In the genomic region with DNA sequence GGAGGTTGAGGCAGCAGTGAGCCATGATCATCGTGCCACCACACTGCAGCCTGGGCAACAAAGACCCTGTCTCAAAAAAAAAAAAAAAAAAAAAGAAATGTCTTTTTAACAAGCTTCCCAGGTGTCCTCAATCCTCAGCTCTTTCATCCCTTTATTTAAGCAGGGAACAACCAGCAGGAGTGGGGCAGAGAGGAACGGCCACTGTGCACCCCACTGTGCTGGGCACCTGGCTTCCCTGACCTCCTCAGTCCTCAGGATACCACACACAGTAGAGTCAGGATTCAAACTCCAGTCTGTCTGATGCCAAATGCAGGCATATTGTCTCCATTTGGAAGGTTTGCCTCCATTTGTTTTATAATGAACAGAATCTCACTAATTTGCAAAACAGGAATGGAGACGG, we compare ENCODE assay signal across 23 cellular contexts. TPM values are rescaled to one million over a fixed set of nuclear protein-coding genes. Genes with fewer than 3 reads are reported as not detected.
DNase-seq lines count a peak whose midpoint lies in the region; TF ChIP-seq lines count a peak whose summit lies in the region.
"Had no signal": no experiment of that assay in that cellular context is flagged by ENCODE, and none has a peak within 500 bp of the region (broad histone marks: within the 10 kb centered on the region; RNA-seq: fewer than 3 reads in every experiment).

No MANE protein-coding gene starts in this region.

- no peak overlapping the region for H3K4ac ChIP-seq in neuronal stem cell (ENCODE audit: low read length)

- no peak overlapping the region for H3K18ac ChIP-seq in neuronal stem cell (ENCODE audit: low read length)

- H3K4me2 ChIP-seq in mammary epithelial cell (ENCODE audit: insufficient read depth, low read depth, low read length) (peak overlapping the region; percentile 59), neuronal stem cell (ENCODE audit: insufficient read depth, low read length, poor library complexity, severe bottlenecking) (no peak overlapping the region)

- H2AFZ ChIP-seq in mammary epithelial cell (ENCODE audit: low read depth, low read length) (peak overlapping the region; percentile 75), neuronal stem cell (ENCODE audit: low read length) (no peak overlapping the region)
- H2AFZ ChIP-seq: GM23248 had no signal

- no peaks in the 10 kb centered on the region for H3K79me1 ChIP-seq in neuronal stem cell (ENCODE audit: low read depth, low read length)

- H3K4me3 Mint-ChIP-seq in immature natural killer cell: peak overlapping the region in 4 of 5 donors; percentile 40 to 58 (median 50)
- H3K4me3 Mint-ChIP-seq: activated CD4-positive, alpha-beta memory T cell treated with anti-CD3 and anti-CD28 coated beads, Interleukin-2, amount 10 ng/mL, durations not matched to agents 7 days and 5 days; memory B cell had no signal

- no peak overlapping the region for H3K14ac ChIP-seq in neuronal stem cell (ENCODE audit: low read length)

- peaks cover 9% of the 10 kb centered on the region for H3K79me2 ChIP-seq in mammary epithelial cell (ENCODE audit: insufficient read depth, low read length)

- H3K27ac Mint-ChIP-seq in immature natural killer cell: peak overlapping the region in 1 of 6 donors; percentile 46
- H3K27ac Mint-ChIP-seq: activated CD4-positive, alpha-beta memory T cell treated with anti-CD3 and anti-CD28 coated beads, Interleukin-2, amount 10 ng/mL, durations not matched to agents 7 days and 5 days; CD4-positive, CD25-positive, alpha-beta regulatory T cell; memory B cell; T-helper 1 cell treated with Interleukin-12 subunit alpha and Interleukin-12 subunit beta and Interleukin-4 antibody, amounts not matched to agents 30 μg/mL and 1 μg/mL, for 36 hours had no signal

- H4K91ac ChIP-seq in neuronal stem cell (ENCODE audit: low read depth, low read length, poor library complexity): no peak overlapping the region

- H3K4me1 Mint-ChIP-seq in immature natural killer cell: peaks cover 75 to 80% of the 10 kb centered on the region in 2 donors

- H3K4me3 ChIP-seq in mammary epithelial cell (replicated peaks in 1 of 3; ENCODE audit: insufficient read depth in 1 of 3, low read depth in 2 of 3, low read length in 3 of 3) (no peak overlapping the region), neuronal stem cell (ENCODE audit: low read length in 2 of 2) (no peak overlapping the region)
- H3K4me3 ChIP-seq: body of pancreas, GM23248, stomach, tibial artery had no signal

- CTCF ChIA-PET in mammary epithelial cell (lab: Charles Lee; ENCODE audit: low non-redundant PET) (no interaction called here), GM10248 (lab: Yijun Ruan, JAX) (interaction anchor here (0.9 to 4.7 kb wide), 6 partner anchors 9 to 105 kb away, joined by 3 to 28 read pairs (median 4); no protein-coding TSS in a partner anchor)

- peaks cover 4 to 13% (median 11%) of the 10 kb centered on the region in 3 donors for H3K27me3 Mint-ChIP-seq in immature natural killer cell (ENCODE audit: low read depth in 3 of 3)
- H3K27me3 Mint-ChIP-seq: memory B cell had no signal

- H2BK12ac ChIP-seq in neuronal stem cell (ENCODE audit: low read length): no peak overlapping the region

- TF ChIP-seq CTCF in mammary epithelial cell (conservative IDR thresholded peaks at IDR 0.05 in 1 of 2, IDR thresholded peaks at IDR 0.05 in 1 of 2; ENCODE audit: extremely low read depth in 1 of 2, insufficient read depth in 1 of 2, low read depth in 1 of 2, low read length in 2 of 2): no peak
- no peak for TF ChIP-seq CTCF in GM20000 (IDR thresholded peaks at IDR 0.05; ENCODE audit: extremely low read depth, missing control alignments)
- TF ChIP-seq CTCF in GM10248 (IDR thresholded peaks at IDR 0.05; ENCODE audit: control extremely low read depth, extremely low read depth, low read depth, missing control alignments): no peak

- peak; percentile 10 for DNase-seq in NCI-H146 (lab: John Stamatoyannopoulos, UW)
- no peak for DNase-seq in NCI-H146 treated with DMSO at 0.1 percent for 48 hours (lab: John Stamatoyannopoulos, UW; ENCODE audit: unreplicated experiment)
- no peak for DNase-seq in mammary epithelial cell
- DNase-seq in immature natural killer cell: no peak
- no peak for DNase-seq in neuronal stem cell (ENCODE audit: low spot score)
- no peak for DNase-seq in GM20000 (ENCODE audit: low spot score)
- DNase-seq in GM10248 (ENCODE audit: extremely low spot score): no peak
- no peak for DNase-seq in activated naive CD4-positive, alpha-beta T cell treated with Interleukin-2 at 50 U/mL for 16 hours
- DNase-seq: activated CD4-positive, alpha-beta memory T cell treated with anti-CD3 and anti-CD28 coated beads, Interleukin-2, amount 10 ng/mL, durations not matched to agents 7 days and 5 days; activated CD4-positive, CD25-positive, alpha-beta regulatory T cell treated with anti-CD3 and anti-CD28 coated beads, Interleukin-2, amount 50 U/mL, for 72 hours; activated gamma-delta T cell; activated T-cell treated with anti-CD3 and anti-CD28 coated beads, Interleukin-2, amount 50 U/mL, for 1 hour; body of pancreas; CD4-positive, CD25-positive, alpha-beta regulatory T cell; GM23248; NCI-H2081; stomach had no signal

- no peak overlapping the region for H2BK120ac ChIP-seq in neuronal stem cell (ENCODE audit: low read depth, low read length)

- dilution Hi-C loops in mammary epithelial cell (cut with HindIII; ENCODE audit: low sequenced_read_pairs): loop anchor here (5.0 kb wide), 2 partner anchors 34 to 64 kb away; no protein-coding TSS in a partner anchor

- no TSS peak for BruUV-seq in mammary epithelial cell (replicated peaks; lab: Mats Ljungman, UMichigan)

- no peaks in the 10 kb centered on the region for H3K9me3 ChIP-seq in mammary epithelial cell (replicated peaks; ENCODE audit: insufficient read depth, low read length)
- H3K9me3 ChIP-seq in neuronal stem cell (replicated peaks in 1 of 2; ENCODE audit: control insufficient read depth in 2 of 2, insufficient read depth in 1 of 2, low read depth in 1 of 2, low read length in 2 of 2): no peaks in the 10 kb centered on the region
- H3K9me3 ChIP-seq: body of pancreas, stomach, tibial artery had no signal

- intact Hi-C loops in mammary epithelial cell (cut with micrococcal nuclease): loop anchor here (2.0 kb wide), 1 partner anchor 68 kb away; no protein-coding TSS in a partner anchor

- H3K27ac ChIP-seq in mammary epithelial cell (ENCODE audit: insufficient read depth, low read depth, low read length) (peak overlapping the region; percentile 36), neuronal stem cell (replicated peaks; ENCODE audit: low read length) (no peak overlapping the region)
- H3K27ac ChIP-seq: 22Rv1, body of pancreas, GM23248, stomach, tibial artery had no signal

- no peak overlapping the region for H4K8ac ChIP-seq in neuronal stem cell (ENCODE audit: low read depth, low read length)

- no peak overlapping the region for H2AK5ac ChIP-seq in neuronal stem cell (ENCODE audit: low read depth, low read length)

- POLR2A ChIA-PET in GM10248 (lab: Yijun Ruan, JAX): no interaction called here

- H3K9ac ChIP-seq in mammary epithelial cell (ENCODE audit: insufficient read depth, low read length) (no peak overlapping the region), neuronal stem cell (ENCODE audit: low read depth, low read length, poor library complexity) (peak overlapping the region; percentile 51)
- H3K9ac ChIP-seq: GM23248 had no signal

- H3K23ac ChIP-seq in neuronal stem cell (ENCODE audit: low read depth, low read length, poor library complexity): no peak overlapping the region

- H3K9me3 Mint-ChIP-seq in immature natural killer cell: peaks cover 4 to 8% (median 6%) of the 10 kb centered on the region in 6 donors

- no peak overlapping the region for H2BK15ac ChIP-seq in neuronal stem cell (ENCODE audit: low read length)

- H3K36me3 Mint-ChIP-seq in immature natural killer cell: peaks cover 14 to 33% (median 33%) of the 10 kb centered on the region in 3 donors

- WGBS in mammary epithelial cell (ENCODE audit: low coverage, missing lambda C conversion rate): 37% methylated on average over 2 of the region's 3 CpGs
- no CpG with 5 or more reads among the region's 3 CpGs for WGBS in neuronal stem cell (ENCODE audit: extremely low coverage in 2 of 2, insufficient read length in 2 of 2, insufficient replicate concordance in 1 of 2), 2 donors

- no peaks in the 10 kb centered on the region for H3K27me3 ChIP-seq in mammary epithelial cell (ENCODE audit: insufficient read depth, low read length)
- no peaks in the 10 kb centered on the region for H3K27me3 ChIP-seq in neuronal stem cell (ENCODE audit: control insufficient read depth in 3 of 3, insufficient read depth in 3 of 3, low read depth in 1 of 3, low read length in 3 of 3)
- H3K27me3 ChIP-seq: body of pancreas, stomach, tibial artery had no signal

- H3K36me3 ChIP-seq in mammary epithelial cell (ENCODE audit: insufficient read depth, low read length): peaks cover 8% of the 10 kb centered on the region
- H3K36me3 ChIP-seq in neuronal stem cell (replicated peaks in 1 of 2; ENCODE audit: control insufficient read depth in 2 of 2, insufficient read depth in 2 of 2, low read length in 2 of 2): peaks cover 12 to 28% of the 10 kb centered on the region in 2 donors

- in situ Hi-C loops in mammary epithelial cell (cut with MboI; ENCODE audit: low sequenced_read_pairs in 2 of 2): loop anchor here in 1 of 2 donors (5.0 kb wide), 1 partner anchor 104 kb away; no protein-coding TSS in a partner anchor

- H3K4me1 ChIP-seq in mammary epithelial cell (ENCODE audit: insufficient read depth, low read length): peaks cover 51% of the 10 kb centered on the region
- peaks cover 0 to 11% of the 10 kb centered on the region in 2 donors for H3K4me1 ChIP-seq in neuronal stem cell (ENCODE audit: control insufficient read depth in 2 of 2, insufficient read depth in 1 of 2, low read depth in 1 of 2, low read length in 2 of 2)
- H3K4me1 ChIP-seq: body of pancreas, tibial artery had no signal

- H4K20me1 ChIP-seq in mammary epithelial cell (ENCODE audit: insufficient read depth, low read length): no peaks in the 10 kb centered on the region

- no peak overlapping the region for H2BK5ac ChIP-seq in neuronal stem cell (ENCODE audit: low read length)

RNA-seq across cellular contexts. Expression of a gene that starts 19.8 kb away (rescaled TPM):
- 10 to 100 TPM in 1 of 2 donors, 1 to 10 TPM in 1; 1.8 to 10.9 TPM for total RNA-seq in mammary epithelial cell
- polyA plus RNA-seq in mammary epithelial cell (38.1 TPM), immature natural killer cell (1 to 10 TPM; 1.5 to 9.4 (median 2.6) TPM)
- 25.8 TPM for polyA minus RNA-seq in mammary epithelial cell
- polyA plus RNA-seq in neuronal stem cell (2013, experiment 1 of 2): 0.04 TPM
- 0.03 TPM for polyA plus RNA-seq in neuronal stem cell (2013, experiment 2 of 2)
- total RNA-seq: glomerular endothelial cell, GM23248, myocyte had no signal
- polyA plus RNA-seq: GM23248 had no signal

RNA-seq across cellular contexts. Expression of a gene that starts 36.5 kb away (rescaled TPM):
- total RNA-seq in mammary epithelial cell: 10 to 100 TPM; 36.0 to 68.9 TPM
- 55.0 TPM for polyA plus RNA-seq in mammary epithelial cell
- polyA minus RNA-seq in mammary epithelial cell: 24.7 TPM
- polyA plus RNA-seq in immature natural killer cell: 100 to 1,000 TPM; 197 to 269 (median 205) TPM
- polyA plus RNA-seq in neuronal stem cell (2013, experiment 1 of 2): 158 TPM
- polyA plus RNA-seq in neuronal stem cell (2013, experiment 2 of 2): 155 TPM

RNA-seq across cellular contexts. Expression of a gene that starts 39.6 kb away (rescaled TPM):
- total RNA-seq in mammary epithelial cell: 100 to 1,000 TPM; 114 to 244 TPM
- polyA plus RNA-seq in mammary epithelial cell (399 TPM), immature natural killer cell (100 to 1,000 TPM; 462 to 960 (median 728) TPM)
- polyA minus RNA-seq in mammary epithelial cell: 24.8 TPM
- 448 TPM for polyA plus RNA-seq in neuronal stem cell (2013, experiment 1 of 2)
- 456 TPM for polyA plus RNA-seq in neuronal stem cell (2013, experiment 2 of 2)
